ENCODE assay signal across 1 cellular context in genomic region chr2:27093430-27094352, GRCh38.
TF ChIP-seq lines count a peak whose summit lies in the region.

No MANE protein-coding gene starts in this region.

TF ChIP-seq in HepG2, 621 proteins besides CTCF, POLR2A, EP300 and RAD21 (continued from another document and continues in another):
- TF ChIP-seq REST (IDR thresholded peaks at IDR 0.05; ENCODE audit: borderline replicate concordance in 1 of 2, low read depth in 1 of 2, low read length in 2 of 2) = peak in 1 of 2 experiments; percentile 56; a peak in 2 of 4 replicates
- TF ChIP-seq ZNF878 (CRISPR knock-in tag; IDR thresholded peaks at IDR 0.05) = no peak; the same call in 1 of the 2 replicates
- TF ChIP-seq ZNF770 (CRISPR knock-in tag; IDR thresholded peaks at IDR 0.05) = peak; percentile 97
- peak; percentile 76 for TF ChIP-seq ARID5B (CRISPR knock-in tag; IDR thresholded peaks at IDR 0.05)
- TF ChIP-seq ZBTB14 (CRISPR knock-in tag; IDR thresholded peaks at IDR 0.05) = no peak
- no peak; the same call in 1 of the 2 replicates for TF ChIP-seq ZNF792 (CRISPR knock-in tag; IDR thresholded peaks at IDR 0.05)
- peak; percentile 32; the same call in 1 of the 2 replicates for TF ChIP-seq SAFB2 (CRISPR knock-in tag; IDR thresholded peaks at IDR 0.05; ENCODE audit: borderline replicate concordance, low read depth)
- TF ChIP-seq NRL (CRISPR knock-in tag; IDR thresholded peaks at IDR 0.05; ENCODE audit: borderline replicate concordance) = no peak
- peak; percentile 89 for TF ChIP-seq FOXP4 (CRISPR knock-in tag; IDR thresholded peaks at IDR 0.05)
- no peak for TF ChIP-seq MAFG (CRISPR knock-in tag; IDR thresholded peaks at IDR 0.05)
- TF ChIP-seq PHB2 (IDR thresholded peaks at IDR 0.05; ENCODE audit: partially characterized antibody) = no peak
- TF ChIP-seq ZNF260 (CRISPR knock-in tag; IDR thresholded peaks at IDR 0.05; ENCODE audit: borderline replicate concordance, low read depth) = no peak
- peak; percentile 44 for TF ChIP-seq MEF2D (CRISPR knock-in tag; IDR thresholded peaks at IDR 0.05)
- no peak for TF ChIP-seq SRY (CRISPR knock-in tag; IDR thresholded peaks at IDR 0.05)
- TF ChIP-seq MLX (CRISPR knock-in tag; IDR thresholded peaks at IDR 0.05) = peak; percentile 95
- peak; percentile 64 for TF ChIP-seq TEAD3 (CRISPR knock-in tag; optimal IDR thresholded peaks at IDR 0.05; ENCODE audit: borderline replicate concordance)
- TF ChIP-seq ZNF225 (CRISPR knock-in tag; IDR thresholded peaks at IDR 0.05) = peak; percentile 48; the same call in 1 of the 2 replicates
- no peak for TF ChIP-seq ZNF460 (CRISPR knock-in tag; IDR thresholded peaks at IDR 0.05; ENCODE audit: borderline replicate concordance)
- TF ChIP-seq MBD4 (IDR thresholded peaks at IDR 0.05; ENCODE audit: borderline replicate concordance, low read length) = no peak
- no peak for TF ChIP-seq SKI (IDR thresholded peaks at IDR 0.05; ENCODE audit: partially characterized antibody)
- no peak for TF ChIP-seq ZKSCAN5 (CRISPR knock-in tag; IDR thresholded peaks at IDR 0.05)
- no peak for TF ChIP-seq ATRX (CRISPR knock-in tag; IDR thresholded peaks at IDR 0.05; ENCODE audit: borderline replicate concordance)
- TF ChIP-seq ZNF616 (CRISPR knock-in tag; IDR thresholded peaks at IDR 0.05; ENCODE audit: low read depth) = no peak
- no peak for TF ChIP-seq ZFYVE20 (CRISPR knock-in tag; IDR thresholded peaks at IDR 0.05; ENCODE audit: borderline replicate concordance, low read depth)
- TF ChIP-seq U2AF2 (IDR thresholded peaks at IDR 0.05; ENCODE audit: low read depth, low read length) = 0 out of 2 replicates have a peak, but pooled peaks have one; percentile 60
- TF ChIP-seq LCORL (IDR thresholded peaks at IDR 0.05) = no peak
- peak; percentile 90 for TF ChIP-seq LCORL (CRISPR knock-in tag; IDR thresholded peaks at IDR 0.05)
- TF ChIP-seq HOXA7 (CRISPR knock-in tag; IDR thresholded peaks at IDR 0.05) = no peak
- TF ChIP-seq ZNF776 (CRISPR knock-in tag; IDR thresholded peaks at IDR 0.05) = no peak
- no peak; the same call in 1 of the 2 replicates for TF ChIP-seq IRX3 (CRISPR knock-in tag; IDR thresholded peaks at IDR 0.05; ENCODE audit: borderline replicate concordance, low read depth)
- no peak for TF ChIP-seq CHD2 (IDR thresholded peaks at IDR 0.05; ENCODE audit: low read depth, low read length)
- peak; percentile 73 for TF ChIP-seq PHF5A (CRISPR knock-in tag; IDR thresholded peaks at IDR 0.05; ENCODE audit: low read depth, unreplicated experiment)
- TF ChIP-seq ZNF772 (CRISPR knock-in tag; IDR thresholded peaks at IDR 0.05) = no peak; the same call in 1 of the 2 replicates
- TF ChIP-seq ZBTB10 (CRISPR knock-in tag; IDR thresholded peaks at IDR 0.05; ENCODE audit: borderline replicate concordance) = no peak
- TF ChIP-seq THRA (CRISPR knock-in tag; IDR thresholded peaks at IDR 0.05; ENCODE audit: borderline replicate concordance) = peak; percentile 84
- TF ChIP-seq SIX4 (CRISPR knock-in tag; IDR thresholded peaks at IDR 0.05) = peak; percentile 49; the same call in 1 of the 2 replicates
- TF ChIP-seq JDP2 (CRISPR knock-in tag; IDR thresholded peaks at IDR 0.05; ENCODE audit: borderline replicate concordance) = no peak
- TF ChIP-seq ARNT (IDR thresholded peaks at IDR 0.05) = no peak
- no peak for TF ChIP-seq PCBP2 (optimal IDR thresholded peaks at IDR 0.05; ENCODE audit: low read depth, low read length, poor library complexity, severe bottlenecking)
- peak; percentile 59; the same call in 1 of the 2 replicates for TF ChIP-seq ZNF784 (CRISPR knock-in tag; IDR thresholded peaks at IDR 0.05; ENCODE audit: borderline replicate concordance)
- peak; percentile 73 for TF ChIP-seq ZNF761 (CRISPR knock-in tag; conservative IDR thresholded peaks at IDR 0.05)
- peak; percentile 21; the same call in 1 of the 2 replicates for TF ChIP-seq KLF11 (CRISPR knock-in tag; IDR thresholded peaks at IDR 0.05)
- no peak for TF ChIP-seq MYNN (CRISPR knock-in tag; IDR thresholded peaks at IDR 0.05; ENCODE audit: low read depth)
